Comparison of ENCODE assay signal across 16 cellular contexts in genomic region chr2:63903003-63903402, GRCh38.
A peak's percentile ranks its signal among the peaks of the same experiment; 100 is the strongest.
DNase-seq lines count a peak whose midpoint lies in the region; ATAC-seq, FAIRE-seq and TF ChIP-seq lines count a peak whose summit lies in the region.
"Had no signal": no experiment of that assay in that cellular context is flagged by ENCODE, and none has a peak within 500 bp of the region (broad histone marks: within the 10 kb centered on the region; RNA-seq: fewer than 3 reads in every experiment).

No MANE protein-coding gene starts in this region.

- no peak overlapping the region for H2AFZ ChIP-seq in astrocyte (ENCODE audit: low read depth, low read length)

- H3K27ac ChIP-seq in astrocyte (ENCODE audit: low read depth, low read length) (no peak overlapping the region), testis (no peak overlapping the region)
- H3K27ac ChIP-seq: tibial nerve had no signal

- no peaks in the 10 kb centered on the region for H4K20me1 ChIP-seq in astrocyte (ENCODE audit: insufficient read depth, low read length)

- peak; percentile 29 for DNase-seq in ACHN
- DNase-seq in astrocyte (ENCODE audit: low read depth): peak; percentile 17
- no peak for DNase-seq in activated CD4-positive, alpha-beta T cell treated with anti-CD3 and anti-CD28 coated beads, Interleukin-2, amount 50 U/mL, for 48 hours
- no peak for DNase-seq in HPDE6-E6E7 (ENCODE audit: extremely low spot score)
- no peak for DNase-seq in testis
- DNase-seq in kidney glomerular epithelial cell (lab: John Stamatoyannopoulos, UW): no peak
- DNase-seq: activated B cell treated with CpG ODN at 0.5 μM for 24 hours; amygdala; CD8-positive, alpha-beta memory T cell; kidney; NCI-H1417; occipital lobe had no signal

- no peak overlapping the region for H3K27ac Mint-ChIP-seq in astrocyte (ENCODE audit: unreplicated experiment)
- H3K27ac Mint-ChIP-seq: activated B cell treated with CpG ODN at 0.5 μM for 24 hours had no signal

- H3K9ac ChIP-seq in astrocyte (ENCODE audit: low read length): no peak overlapping the region

- H3K9me3 ChIP-seq in astrocyte (ENCODE audit: insufficient read depth, low read depth, low read length) (peaks cover 8% of the 10 kb centered on the region), testis (no peaks in the 10 kb centered on the region)

- H3K4me1 ChIP-seq in astrocyte (ENCODE audit: insufficient read depth, low read length): no peaks in the 10 kb centered on the region
- no peaks in the 10 kb centered on the region for H3K4me1 ChIP-seq in testis
- H3K4me1 ChIP-seq: tibial nerve had no signal

- H3K27me3 Mint-ChIP-seq in astrocyte (ENCODE audit: low read depth, unreplicated experiment): no peaks in the 10 kb centered on the region
- H3K27me3 Mint-ChIP-seq: activated B cell treated with CpG ODN at 0.5 μM for 24 hours; CD8-positive, alpha-beta memory T cell had no signal

- FAIRE-seq in astrocyte (lab: Jason Lieb, UNC): no peak
- FAIRE-seq: kidney had no signal

- peaks cover 11% of the 10 kb centered on the region for H3K9me3 Mint-ChIP-seq in astrocyte (ENCODE audit: unreplicated experiment)

- TF ChIP-seq CTCF in astrocyte (IDR thresholded peaks at IDR 0.05; ENCODE audit: insufficient read depth, low read depth, low read length) (no peak), testis (IDR thresholded peaks at IDR 0.05) (no peak)

- ATAC-seq in GM18505 (IDR thresholded peaks at IDR 0.05; ENCODE audit: unreplicated experiment) (peak; percentile 64), HG03097 (IDR thresholded peaks at IDR 0.05; ENCODE audit: low FRiP score, unreplicated experiment) (peak; percentile 61)
- ATAC-seq: esophagus mucosa had no signal

- TF ChIP-seq POLR2A in GM18505 (IDR thresholded peaks at IDR 0.05; ENCODE audit: borderline replicate concordance, extremely low read depth, insufficient read depth, insufficient read length): no peak
- no peak for TF ChIP-seq POLR2A in testis (IDR thresholded peaks at IDR 0.05)

- H3K36me3 Mint-ChIP-seq in astrocyte (ENCODE audit: low read depth, unreplicated experiment): peaks cover 35% of the 10 kb centered on the region

- H3K4me1 Mint-ChIP-seq in astrocyte (ENCODE audit: low read depth, unreplicated experiment): peaks cover 4% of the 10 kb centered on the region

- peaks cover 3% of the 10 kb centered on the region for H3K79me2 ChIP-seq in astrocyte (ENCODE audit: insufficient read depth, low read length)

- no peaks in the 10 kb centered on the region for H3K27me3 ChIP-seq in astrocyte (ENCODE audit: insufficient read depth, low read length)
- no peaks in the 10 kb centered on the region for H3K27me3 ChIP-seq in testis
- H3K27me3 ChIP-seq: tibial nerve had no signal

- intact Hi-C loops in testis (cut with DNase I; ENCODE audit: low total_unique reads): no loop called here

- WGBS in testis, 2 donors: 94 to 97% methylated on average over 2 of the region's 2 CpGs

- no peak overlapping the region for H3K4me3 Mint-ChIP-seq in astrocyte (ENCODE audit: unreplicated experiment)
- H3K4me3 Mint-ChIP-seq: activated B cell treated with CpG ODN at 0.5 μM for 24 hours; CD8-positive, alpha-beta memory T cell had no signal

- no peak overlapping the region for H3K4me2 ChIP-seq in astrocyte (ENCODE audit: low read length)

- in situ Hi-C loops in ACHN (cut with HindIII; ENCODE audit: low pct_ligation_motif_present, low pct_unique_long_range_greater_than_20kb, low sequenced_read_pairs): no loop called here

- peaks cover 16% of the 10 kb centered on the region for H3K36me3 ChIP-seq in astrocyte (ENCODE audit: insufficient read depth, low read length)
- no peaks in the 10 kb centered on the region for H3K36me3 ChIP-seq in testis (ENCODE audit: low read depth, missing control alignments)

- H3K4me3 ChIP-seq in astrocyte (ENCODE audit: insufficient read depth, low read depth, low read length) (no peak overlapping the region), testis (no peak overlapping the region)
- H3K4me3 ChIP-seq: tibial nerve had no signal

Comparison
In these comparisons a context has a peak if more than half of its experiments do, and no peak if none do; other contexts are left out.
1. DNase-seq: peak in ACHN (single experiment) and astrocyte (single experiment); none in activated CD4-positive, alpha-beta T cell treated with anti-CD3 and anti-CD28 coated beads, Interleukin-2, amount 50 U/mL, for 48 hours (0 of 2), HPDE6-E6E7 (single experiment), testis (single experiment) and kidney glomerular epithelial cell (single experiment).